ENCODE assay signal across 10 cellular contexts in the genomic region with DNA sequence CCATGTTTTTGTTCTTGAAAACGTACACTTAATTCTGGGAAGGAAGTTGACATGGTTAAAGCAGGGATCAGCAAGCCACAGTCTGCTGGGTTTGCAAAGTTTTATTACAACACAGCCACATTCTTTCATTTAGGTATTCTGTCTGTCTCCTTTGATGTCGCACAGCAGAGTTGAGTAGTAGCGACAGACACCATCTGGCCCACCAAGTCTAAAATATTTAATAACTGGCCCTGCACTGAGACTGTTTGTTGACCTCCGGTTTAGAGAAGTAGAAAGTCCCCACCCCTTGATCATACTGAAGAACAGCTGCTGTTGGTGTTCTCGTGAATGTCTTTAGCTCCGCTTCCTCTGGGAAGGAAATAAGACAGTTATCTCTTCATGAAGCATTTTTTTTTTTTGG.
DNase-seq lines count a peak whose midpoint lies in the region; ATAC-seq and TF ChIP-seq lines count a peak whose summit lies in the region.
"Had no signal": no experiment of that assay in that cellular context is flagged by ENCODE, and none has a peak within 500 bp of the region (broad histone marks: within the 10 kb centered on the region; RNA-seq: fewer than 3 reads in every experiment).

No MANE protein-coding gene starts in this region.

- POLR2A ChIA-PET in activated CD8-positive, alpha-beta T cell treated with anti-CD3 and anti-CD28 coated beads, Interleukin-2, amount 10 ng/mL, durations not matched to agents 7 days and 5 days (lab: Charles Lee): interaction anchor here (0.9 to 1.6 kb wide), 2 partner anchors 15 to 66 kb away, joined by 3 read pairs; a partner anchor contains a TSS
- POLR2A ChIA-PET in MCF 10A (lab: Yijun Ruan, JAX): interaction anchor here (1.0 kb wide), 1 partner anchor 35 kb away, joined by 3 read pairs; no protein-coding TSS in a partner anchor

- peak; percentile 41 for DNase-seq in activated CD8-positive, alpha-beta memory T cell treated with anti-CD3 and anti-CD28 coated beads, Interleukin-2, amount 10 ng/mL, durations not matched to agents 7 days and 5 days
- DNase-seq in activated CD8-positive, alpha-beta memory T cell treated with anti-CD3 and anti-CD28 coated beads, Interleukin-2, amount 50 U/mL, for 4 hours: no peak
- DNase-seq in activated CD8-positive, alpha-beta T cell treated with anti-CD3 and anti-CD28 coated beads, Interleukin-2, amount 10 ng/mL, durations not matched to agents 7 days and 5 days: no peak
- no peak for DNase-seq in stimulated activated naive CD8-positive, alpha-beta T cell treated with anti-CD3 and anti-CD28 coated beads, Interleukin-15, amount 100 ng/mL, for 72 hours
- DNase-seq in D341Med (ENCODE audit: low spot score) (no peak), SHP77 (lab: John Stamatoyannopoulos, UW) (no peak), MCF 10A (ENCODE audit: unreplicated experiment) (no peak)
- DNase-seq: NCI-H510A treated with DMSO at 0.1 percent for 48 hours had no signal

- peaks cover 62% of the 10 kb centered on the region for H3K36me3 Mint-ChIP-seq in activated CD8-positive, alpha-beta memory T cell treated with anti-CD3 and anti-CD28 coated beads, Interleukin-2, amount 10 ng/mL, durations not matched to agents 7 days and 5 days
- peaks cover 41% of the 10 kb centered on the region for H3K36me3 Mint-ChIP-seq in activated CD8-positive, alpha-beta T cell treated with anti-CD3 and anti-CD28 coated beads, Interleukin-2, amount 10 ng/mL, durations not matched to agents 7 days and 5 days (ENCODE audit: low read depth)
- peaks cover 13% of the 10 kb centered on the region for H3K36me3 Mint-ChIP-seq in MCF 10A (ENCODE audit: insufficient read depth, unreplicated experiment)

- ATAC-seq in activated CD8-positive, alpha-beta memory T cell treated with anti-CD3 and anti-CD28 coated beads, Interleukin-2, amount 10 ng/mL, durations not matched to agents 7 days and 5 days: peak; percentile 50
- peak; percentile 70 for ATAC-seq in HG03108 (IDR thresholded peaks at IDR 0.05; ENCODE audit: unreplicated experiment)
- peak; percentile 58 for ATAC-seq in activated CD8-positive, alpha-beta T cell treated with anti-CD3 and anti-CD28 coated beads, Interleukin-2, amount 10 ng/mL, durations not matched to agents 7 days and 5 days
- ATAC-seq in stimulated activated naive CD8-positive, alpha-beta T cell treated with anti-CD3 and anti-CD28 coated beads, Interleukin-15, amount 100 ng/mL, for 72 hours: peak; percentile 61

- intact Hi-C loops in MCF 10A (cut with micrococcal nuclease): no loop called here

- CTCF ChIA-PET in activated CD8-positive, alpha-beta memory T cell treated with anti-CD3 and anti-CD28 coated beads, Interleukin-2, amount 10 ng/mL, durations not matched to agents 7 days and 5 days (lab: Charles Lee): interaction anchor here (1.1 to 3.7 kb wide), 2 partner anchors 11 to 26 kb away, joined by 3 to 25 read pairs; no protein-coding TSS in a partner anchor
- CTCF ChIA-PET in activated CD8-positive, alpha-beta T cell treated with anti-CD3 and anti-CD28 coated beads, Interleukin-2, amount 10 ng/mL, durations not matched to agents 7 days and 5 days (lab: Charles Lee): interaction anchor here (1.3 to 2.6 kb wide), 7 partner anchors 9 to 134 kb away, joined by 3 to 15 read pairs (median 5); a partner anchor contains a TSS
- CTCF ChIA-PET in MCF 10A (lab: Yijun Ruan, JAX): interaction anchor here (0.6 kb wide), 2 partner anchors 11 to 133 kb away, joined by 3 read pairs; no protein-coding TSS in a partner anchor

- H3K4me1 Mint-ChIP-seq in activated CD8-positive, alpha-beta memory T cell treated with anti-CD3 and anti-CD28 coated beads, Interleukin-2, amount 10 ng/mL, durations not matched to agents 7 days and 5 days: peaks cover 81% of the 10 kb centered on the region
- H3K4me1 Mint-ChIP-seq in activated CD8-positive, alpha-beta T cell treated with anti-CD3 and anti-CD28 coated beads, Interleukin-2, amount 10 ng/mL, durations not matched to agents 7 days and 5 days (ENCODE audit: low read depth): peaks cover 79% of the 10 kb centered on the region
- H3K4me1 Mint-ChIP-seq in stimulated activated naive CD8-positive, alpha-beta T cell treated with anti-CD3 and anti-CD28 coated beads, Interleukin-15, amount 100 ng/mL, for 72 hours: peaks cover 53% of the 10 kb centered on the region
- H3K4me1 Mint-ChIP-seq in MCF 10A (ENCODE audit: insufficient read depth, unreplicated experiment): peaks cover 10% of the 10 kb centered on the region
- H3K4me1 Mint-ChIP-seq: neural crest cell had no signal

- H3K27ac Mint-ChIP-seq in activated CD8-positive, alpha-beta memory T cell treated with anti-CD3 and anti-CD28 coated beads, Interleukin-2, amount 10 ng/mL, durations not matched to agents 7 days and 5 days: peak overlapping the region; percentile 88
- H3K27ac Mint-ChIP-seq in activated CD8-positive, alpha-beta T cell treated with anti-CD3 and anti-CD28 coated beads, Interleukin-2, amount 10 ng/mL, durations not matched to agents 7 days and 5 days: peak overlapping the region; percentile 68
- peak overlapping the region in 1 of 2 donors; percentile 63 for H3K27ac Mint-ChIP-seq in stimulated activated naive CD8-positive, alpha-beta T cell treated with anti-CD3 and anti-CD28 coated beads, Interleukin-15, amount 100 ng/mL, for 72 hours
- no peak overlapping the region for H3K27ac Mint-ChIP-seq in MCF 10A (ENCODE audit: low read depth, unreplicated experiment)

- no peak for TF ChIP-seq CTCF in MCF 10A (IDR thresholded peaks at IDR 0.05; ENCODE audit: unreplicated experiment)

- BruUV-seq in MCF 10A (replicated peaks; lab: Mats Ljungman, UMichigan): no TSS peak

- no peaks in the 10 kb centered on the region for H3K27me3 Mint-ChIP-seq in activated CD8-positive, alpha-beta memory T cell treated with anti-CD3 and anti-CD28 coated beads, Interleukin-2, amount 10 ng/mL, durations not matched to agents 7 days and 5 days
- H3K27me3 Mint-ChIP-seq in activated CD8-positive, alpha-beta T cell treated with anti-CD3 and anti-CD28 coated beads, Interleukin-2, amount 10 ng/mL, durations not matched to agents 7 days and 5 days (ENCODE audit: low read depth): no peaks in the 10 kb centered on the region
- H3K27me3 Mint-ChIP-seq in stimulated activated naive CD8-positive, alpha-beta T cell treated with anti-CD3 and anti-CD28 coated beads, Interleukin-15, amount 100 ng/mL, for 72 hours: no peaks in the 10 kb centered on the region
- no peaks in the 10 kb centered on the region for H3K27me3 Mint-ChIP-seq in MCF 10A (ENCODE audit: insufficient read depth, unreplicated experiment)

- H3K4me3 Mint-ChIP-seq in activated CD8-positive, alpha-beta memory T cell treated with anti-CD3 and anti-CD28 coated beads, Interleukin-2, amount 10 ng/mL, durations not matched to agents 7 days and 5 days: peak overlapping the region; percentile 63
- peak overlapping the region; percentile 58 for H3K4me3 Mint-ChIP-seq in activated CD8-positive, alpha-beta T cell treated with anti-CD3 and anti-CD28 coated beads, Interleukin-2, amount 10 ng/mL, durations not matched to agents 7 days and 5 days
- H3K4me3 Mint-ChIP-seq in stimulated activated naive CD8-positive, alpha-beta T cell treated with anti-CD3 and anti-CD28 coated beads, Interleukin-15, amount 100 ng/mL, for 72 hours: peak overlapping the region; percentile 46 to 48
- H3K4me3 Mint-ChIP-seq in MCF 10A (ENCODE audit: unreplicated experiment): no peak overlapping the region
- H3K4me3 Mint-ChIP-seq: neural crest cell had no signal

- H3K9me3 Mint-ChIP-seq in activated CD8-positive, alpha-beta memory T cell treated with anti-CD3 and anti-CD28 coated beads, Interleukin-2, amount 10 ng/mL, durations not matched to agents 7 days and 5 days (ENCODE audit: low read depth): peaks cover 3% of the 10 kb centered on the region
- peaks cover under 1% of the 10 kb centered on the region for H3K9me3 Mint-ChIP-seq in activated CD8-positive, alpha-beta T cell treated with anti-CD3 and anti-CD28 coated beads, Interleukin-2, amount 10 ng/mL, durations not matched to agents 7 days and 5 days (ENCODE audit: insufficient read depth)
- peaks cover 2 to 6% of the 10 kb centered on the region in 2 donors for H3K9me3 Mint-ChIP-seq in stimulated activated naive CD8-positive, alpha-beta T cell treated with anti-CD3 and anti-CD28 coated beads, Interleukin-15, amount 100 ng/mL, for 72 hours
- no peaks in the 10 kb centered on the region for H3K9me3 Mint-ChIP-seq in MCF 10A (ENCODE audit: unreplicated experiment)
